14 cellular contexts compared by ENCODE assay signal in genomic region chr11:43685483-43685882, GRCh38. TPM values are rescaled to one million over a fixed set of nuclear protein-coding genes. Genes with fewer than 3 reads are reported as not detected.
DNase-seq lines count a peak whose midpoint lies in the region; ATAC-seq, FAIRE-seq and TF ChIP-seq lines count a peak whose summit lies in the region.
"Had no signal": no experiment of that assay in that cellular context is flagged by ENCODE, and none has a peak within 500 bp of the region (broad histone marks: within the 10 kb centered on the region; RNA-seq: fewer than 3 reads in every experiment).

No MANE protein-coding gene starts in this region.

- SMC1A ChIA-PET in GM12878 (lab: Charles Lee; ENCODE audit: uncharacterized antibody, unreplicated experiment) = interaction anchor here (0.6 to 2.2 kb wide), 9 partner anchors 8 to 166 kb away, joined by 3 to 8 read pairs (median 3); no protein-coding TSS in a partner anchor

- WGBS in GM12878 (ENCODE audit: insufficient coverage, insufficient replicate concordance, low lambda C conversion rate, missing lambda C conversion rate) = 68% methylated on average over 4 of the region's 4 CpGs

- dilution Hi-C loops in keratinocyte (cut with MboI; ENCODE audit: extremely low pct_ligation_motif_present, low sequenced_read_pairs) = no loop called here

- H3K36me3 ChIP-seq in GM12878 (ENCODE audit: control insufficient read depth in 2 of 2, insufficient read depth in 2 of 2, low read length in 1 of 2) (no peaks in the 10 kb centered on the region; a peak in 1 of 4 replicates), keratinocyte (ENCODE audit: control insufficient read depth in 2 of 2, extremely low read depth in 1 of 2, insufficient read depth in 2 of 2, low read length in 2 of 2) (peaks cover 4 to 5% of the 10 kb centered on the region in 2 experiments)
- H3K36me3 ChIP-seq: tibial nerve had no signal

- TF ChIP-seq POLR2A in GM12878 (IDR thresholded peaks at IDR 0.05; ENCODE audit: low read depth, low read length) = no peak

- H3K4me3 ChIP-seq in GM12878 (no peak overlapping the region), keratinocyte (ENCODE audit: control insufficient read depth in 2 of 3, extremely low read depth in 1 of 3, insufficient read depth in 2 of 3, low read depth in 1 of 3, low read length in 3 of 3) (no peak overlapping the region)
- H3K4me3 ChIP-seq: BLaER1 treated with 17β-estradiol and CSF1 and Interleukin-3, amounts not matched to agents 10 nM and 100 nM; SK-N-MC; tibial nerve had no signal

- no peak for TF ChIP-seq RAD21 in GM12878 (IDR thresholded peaks at IDR 0.05; ENCODE audit: insufficient read depth, low read depth, low read length)

- CTCF ChIA-PET in GM12878 (lab: Yijun Ruan, JAX) = interaction anchor here (0.7 to 1.7 kb wide), 7 partner anchors 8 to 118 kb away, joined by 3 to 9 read pairs (median 4); no protein-coding TSS in a partner anchor

- intact Hi-C loops in GM12878 (cut with micrococcal nuclease; ENCODE audit: unreplicated experiment) = loop anchor here (10.0 kb wide), 1 partner anchor 879 kb away; the partner anchor contains the start of gene CD82

- H3K27ac ChIP-seq in GM12878 (ENCODE audit: control insufficient read depth, insufficient read depth) (no peak overlapping the region), keratinocyte (ENCODE audit: control insufficient read depth, insufficient read depth, low read length) (no peak overlapping the region)
- H3K27ac ChIP-seq: BLaER1 treated with 17β-estradiol and CSF1 and Interleukin-3, amounts not matched to agents 10 nM and 100 nM; SK-N-MC; tibial nerve had no signal

- TF ChIP-seq CTCF in GM12872 (IDR thresholded peaks at IDR 0.05; ENCODE audit: insufficient read depth, low read depth, low read length) (0 out of 3 replicates have a peak, but pooled peaks have one; percentile 10), GM12878 (IDR thresholded peaks at IDR 0.05 in 2 of 3, conservative IDR thresholded peaks at IDR 0.05 in 1 of 3; ENCODE audit: control insufficient read depth in 2 of 3, extremely low read depth in 1 of 3, insufficient read depth in 1 of 3, low read depth in 3 of 3, low read length in 3 of 3) (peak in 2 of 3 experiments; percentile 17 to 38; a peak in 3 of 6 replicates), keratinocyte (optimal IDR thresholded peaks at IDR 0.05 in 1 of 3, IDR thresholded peaks at IDR 0.05 in 1 of 3, conservative IDR thresholded peaks at IDR 0.05 in 1 of 3; ENCODE audit: extremely low read depth in 1 of 3, insufficient read depth in 2 of 3, low read length in 3 of 3) (peak in 1 of 3 experiments; percentile 16)

- RAD21 ChIA-PET in GM12878 (lab: Charles Lee; ENCODE audit: unreplicated experiment) = no interaction called here

- no peaks in the 10 kb centered on the region for H3K27me3 ChIP-seq in GM12878 (replicated peaks in 1 of 2; ENCODE audit: control insufficient read depth in 2 of 2, insufficient read depth in 2 of 2, low read length in 1 of 2)
- H3K27me3 ChIP-seq in keratinocyte (ENCODE audit: control insufficient read depth, extremely low read depth, insufficient read depth, low read length) = no peaks in the 10 kb centered on the region
- H3K27me3 ChIP-seq: BLaER1 treated with 17β-estradiol and CSF1 and Interleukin-3, amounts not matched to agents 10 nM and 100 nM; tibial nerve had no signal

- H3K4me2 ChIP-seq in GM12878 (ENCODE audit: control insufficient read depth, insufficient read depth) (peak overlapping the region; percentile 21; the same call in 1 of the 2 replicates), keratinocyte (ENCODE audit: control insufficient read depth, extremely low read depth, insufficient read depth, low read depth, low read length) (peak overlapping the region; percentile 64)

- BruUV-seq in GM12878 (replicated peaks; lab: Mats Ljungman, UMichigan) = no TSS peak

- TF ChIP-seq EP300 in GM12878 (IDR thresholded peaks at IDR 0.05; ENCODE audit: borderline replicate concordance in 1 of 2, control insufficient read depth in 1 of 2, low read depth in 2 of 2, low read length in 2 of 2) = no peak

- peaks cover 9% of the 10 kb centered on the region for H3K4me1 ChIP-seq in GM12878 (ENCODE audit: control insufficient read depth, insufficient read depth, low read length)
- peaks cover 42% of the 10 kb centered on the region for H3K4me1 ChIP-seq in keratinocyte (ENCODE audit: control insufficient read depth, extremely low read depth, insufficient read depth, low read length)

- FAIRE-seq in GM12878 (lab: Jason Lieb, UNC) (no peak), keratinocyte (lab: Jason Lieb, UNC) (no peak)

- peaks cover 70% of the 10 kb centered on the region for H3K79me2 ChIP-seq in GM12878 (ENCODE audit: control insufficient read depth, insufficient read depth, low read length)
- H3K79me2 ChIP-seq in keratinocyte (ENCODE audit: control insufficient read depth, insufficient read depth, low read length) = peaks cover 91% of the 10 kb centered on the region

- POLR2A ChIA-PET in GM12878 (lab: Charles Lee) = interaction anchor here (0.9 kb wide), 2 partner anchors 9 to 14 kb away, joined by 3 read pairs; no protein-coding TSS in a partner anchor

- H3K9me1 ChIP-seq in keratinocyte (ENCODE audit: control insufficient read depth, extremely low read depth, insufficient read depth, low read length) = no peaks in the 10 kb centered on the region

- DNase-seq in LHCN-M2 (ENCODE audit: low read depth) (peak; percentile 9), GM12878 (ENCODE audit: low read depth, low spot score) (no peak), keratinocyte (ENCODE audit: low read depth, low spot score) (no peak), cortex of kidney (lab: John Stamatoyannopoulos, UW) (no peak), GDM1 (lab: John Stamatoyannopoulos, UW) (no peak)
- DNase-seq: activated naive CD4-positive, alpha-beta T cell; head of caudate nucleus; MV-4-11 had no signal

- H3K9ac ChIP-seq in GM12878 (ENCODE audit: control insufficient read depth, insufficient read depth, low read length) = no peak overlapping the region
- H3K9ac ChIP-seq in keratinocyte (ENCODE audit: control insufficient read depth, extremely low read depth, insufficient read depth, low read length) = no peak overlapping the region
- H3K9ac ChIP-seq: BLaER1 treated with 17β-estradiol and CSF1 and Interleukin-3, amounts not matched to agents 10 nM and 100 nM had no signal

- in situ Hi-C loops in GM12878 (cut with MboI) = loop anchor here (10.0 kb wide), 1 partner anchor 321 kb away; no protein-coding TSS in a partner anchor

- H2AFZ ChIP-seq in GM12878 (ENCODE audit: control insufficient read depth, low read depth, low read length) (no peak overlapping the region), keratinocyte (ENCODE audit: control insufficient read depth, low read length) (no peak overlapping the region)

- no peaks in the 10 kb centered on the region for H4K20me1 ChIP-seq in GM12878 (ENCODE audit: control insufficient read depth, insufficient read depth)
- no peaks in the 10 kb centered on the region for H4K20me1 ChIP-seq in keratinocyte (ENCODE audit: control insufficient read depth, extremely low read depth, insufficient read depth, low read length)

- peak; percentile 29 for ATAC-seq in GM12878
- ATAC-seq in GM19467 (IDR thresholded peaks at IDR 0.05; ENCODE audit: unreplicated experiment) = no peak
- ATAC-seq in HG03280 (IDR thresholded peaks at IDR 0.05; ENCODE audit: unreplicated experiment) = no peak

- H3K9me3 ChIP-seq in GM12878 (replicated peaks; ENCODE audit: control insufficient read depth, insufficient read depth, low read length) (no peaks in the 10 kb centered on the region), keratinocyte (ENCODE audit: control insufficient read depth, low read depth, low read length) (no peaks in the 10 kb centered on the region)
- H3K9me3 ChIP-seq: tibial nerve had no signal

TF ChIP-seq in GM12878, 131 proteins besides CTCF, POLR2A, EP300 and RAD21 (continues in another document):
- TF ChIP-seq NR2C2 (IDR thresholded peaks at IDR 0.05; ENCODE audit: borderline replicate concordance, control insufficient read depth, insufficient read length, low read depth) (no peak), CREB1 (IDR thresholded peaks at IDR 0.05; ENCODE audit: low read depth) (no peak), ZNF274 (IDR thresholded peaks at IDR 0.05; ENCODE audit: insufficient read depth, insufficient read length) (no peak), EED (IDR thresholded peaks at IDR 0.05; ENCODE audit: low read depth) (no peak), NRF1 (conservative IDR thresholded peaks at IDR 0.05; ENCODE audit: low read depth, low read length) (no peak), IKZF2 (IDR thresholded peaks at IDR 0.05) (no peak), NFYA (IDR thresholded peaks at IDR 0.05; ENCODE audit: borderline replicate concordance, low read depth, low read length) (no peak), LARP7 (IDR thresholded peaks at IDR 0.05) (no peak), YY1 (IDR thresholded peaks at IDR 0.05; ENCODE audit: low read depth, low read length) (no peak)

RNA-seq across cellular contexts. Expression of gene HSD17B12, which starts 4.9 kb away (rescaled TPM):
- total RNA-seq in LHCN-M2 (2014; rRNA removed) (39.9 and 48.6 TPM in 2 replicates), GM12878 (2014; rRNA removed) (68.1 and 75.2 TPM in 2 replicates), GM12878 (2014; rRNA removed; fragmentation: Illumina TruSeq; extraction: Trizol) (74.1 and 80.1 TPM in 2 replicates), GM12878 (2021) (59.5 and 68.2 TPM in 2 replicates)
- 21.5 TPM for polyA plus RNA-seq in LHCN-M2 (2012)
- 264 and 266 TPM in 2 replicates for total RNA-seq in GM12878 (2013; cell fraction: nucleolus; rRNA removed)
- polyA plus RNA-seq in GM12878 (2011; ENCODE audit: low read depth) = 51.3 TPM
- polyA plus RNA-seq in GM12878 (2011; rRNA removed) (88.0 and 112 TPM in 2 replicates), GM12878 (2014; fragmentation: Illumina TruSeq; extraction: Trizol) (70.4 and 99.8 TPM in 2 replicates), GM12878 (2014; fragmentation: Nextera tagmentation; extraction: Ambion mirVana) (10 to 100 TPM; 23.6 to 33.6 TPM), GM12878 (2014; rRNA removed) (51.4 and 53.5 TPM in 2 replicates), GM12878 (2016; fragmentation: Nextera tagmentation; extraction: Ambion mirVana) (10 to 100 TPM; 63.5 to 66.0 TPM), keratinocyte (85.0 to 129 TPM (median 105 TPM) in 3 replicates)
- 51.7 and 71.5 TPM in 2 replicates for polyA plus RNA-seq in GM12878 (2011; cell fraction: cytosol; rRNA removed)
- polyA plus RNA-seq in GM12878 (2011; cell fraction: nucleus; rRNA removed) = 53.5 and 63.6 TPM in 2 replicates
- polyA plus RNA-seq in GM12878 (2012) = 36.5 and 50.5 TPM in 2 replicates
- 61.5 and 66.7 TPM in 2 replicates for polyA minus RNA-seq in GM12878 (2011; rRNA and poly(A)+ RNA removed)
- polyA minus RNA-seq in GM12878 (2011; cell fraction: cytosol; rRNA and poly(A)+ RNA removed) = 48.4 and 63.2 TPM in 2 replicates
- 79.8 and 139 TPM in 2 replicates for polyA minus RNA-seq in GM12878 (2011; cell fraction: nucleus; rRNA and poly(A)+ RNA removed)
- 105 TPM for polyA plus RNA-seq in keratinocyte (2011; ENCODE audit: low read depth)
- 47.6 and 89.2 TPM in 2 replicates for polyA plus RNA-seq in keratinocyte (2011; cell fraction: cytosol; rRNA removed)
- 155 and 157 TPM in 2 replicates for polyA plus RNA-seq in keratinocyte (2011; cell fraction: nucleus; rRNA removed)
- 71.8 and 94.1 TPM in 2 replicates for polyA plus RNA-seq in keratinocyte (2012; ENCODE audit: low replicate concordance)
- polyA minus RNA-seq in keratinocyte = 87.1 to 111 TPM (median 90.0 TPM) in 3 replicates
- polyA minus RNA-seq in keratinocyte (2011; cell fraction: cytosol; rRNA and poly(A)+ RNA removed) = 119 TPM
- polyA minus RNA-seq in keratinocyte (2011; cell fraction: nucleus; rRNA and poly(A)+ RNA removed) = 178 and 283 TPM in 2 replicates
